Comparison of ENCODE assay signal across 8 cellular contexts in the genomic region with DNA sequence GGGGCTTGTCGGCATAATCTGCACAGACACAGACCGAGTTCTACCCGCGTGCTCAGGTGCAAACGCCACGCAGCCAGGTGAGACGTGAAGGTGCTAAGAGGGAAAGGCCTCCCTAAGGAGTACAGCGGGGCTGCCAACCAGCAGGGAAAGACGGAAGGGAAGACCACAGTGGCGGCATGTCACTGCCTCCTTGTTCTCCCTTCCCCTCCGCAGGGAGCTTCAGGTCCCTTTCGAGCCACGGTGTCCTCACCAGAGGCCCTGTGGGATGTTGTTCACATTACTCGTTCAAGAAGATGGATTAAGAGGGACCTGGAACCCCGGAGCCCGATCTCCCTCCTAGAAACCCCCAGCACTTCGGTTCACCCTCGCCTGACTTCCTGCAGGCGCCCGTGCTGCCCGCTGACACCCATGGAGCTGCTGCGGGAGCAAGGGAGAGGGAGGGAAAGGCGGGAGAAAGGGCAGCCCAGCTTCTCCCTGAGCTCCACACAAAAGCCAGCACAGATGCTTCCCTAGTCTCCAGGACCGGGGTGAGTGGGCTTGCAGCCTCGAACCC.
DNase-seq lines count a peak whose midpoint lies in the region; ATAC-seq and TF ChIP-seq lines count a peak whose summit lies in the region.

No MANE protein-coding gene starts in this region.

- peak overlapping the region; percentile 91 for H2AFZ ChIP-seq in neuron (ENCODE audit: low read depth, low read length)

- H3K36me3 ChIP-seq in neuron (ENCODE audit: insufficient read depth, low read length): peaks cover 63% of the 10 kb centered on the region

- H3K4me1 ChIP-seq in neuron (ENCODE audit: insufficient read depth, low read length): peaks cover 22% of the 10 kb centered on the region

- peak; percentile 13 for ATAC-seq in HG03095 (IDR thresholded peaks at IDR 0.05; ENCODE audit: unreplicated experiment)
- ATAC-seq in GM19324 (IDR thresholded peaks at IDR 0.05; ENCODE audit: low FRiP score, unreplicated experiment): no peak

- TF ChIP-seq CTCF in fibroblast of mammary gland (conservative IDR thresholded peaks at IDR 0.05; ENCODE audit: control insufficient read depth, insufficient read depth, low read depth, low read length): no peak

- no peaks in the 10 kb centered on the region for H3K9me3 Mint-ChIP-seq in T-helper 2 cell treated with Interferon-gamma antibody and Interleukin-4, amounts not matched to agents 5 μg/mL and 100 μg/mL, for 36 hours

- no peaks in the 10 kb centered on the region for H3K27me3 ChIP-seq in neuron (ENCODE audit: insufficient read depth, low read length)

- H3K4me1 Mint-ChIP-seq in T-helper 2 cell treated with Interferon-gamma antibody and Interleukin-4, amounts not matched to agents 5 μg/mL and 100 μg/mL, for 36 hours (ENCODE audit: low read depth): peaks cover 37% of the 10 kb centered on the region

- DNase-seq in NCI-H510A treated with DMSO at 0.1 percent for 48 hours (lab: John Stamatoyannopoulos, UW): peak; percentile 71
- no peak for DNase-seq in NCI-H510A (lab: John Stamatoyannopoulos, UW)
- DNase-seq in T-helper 2 cell treated with Interferon-gamma antibody and Interleukin-4, amounts not matched to agents 5 μg/mL and 100 μg/mL, for 36 hours (ENCODE audit: low spot score): no peak
- DNase-seq in fibroblast of mammary gland (ENCODE audit: low read depth): peak; percentile 8
- no peak for DNase-seq in cortex of kidney (lab: John Stamatoyannopoulos, UW)

- peaks cover 55% of the 10 kb centered on the region for H3K36me3 Mint-ChIP-seq in T-helper 2 cell treated with Interferon-gamma antibody and Interleukin-4, amounts not matched to agents 5 μg/mL and 100 μg/mL, for 36 hours (ENCODE audit: low read depth)

- peak overlapping the region; percentile 91 for H3K27ac Mint-ChIP-seq in T-helper 2 cell treated with Interferon-gamma antibody and Interleukin-4, amounts not matched to agents 5 μg/mL and 100 μg/mL, for 36 hours

- H3K9me3 ChIP-seq in neuron (ENCODE audit: low read length): no peaks in the 10 kb centered on the region

- H3K27me3 Mint-ChIP-seq in T-helper 2 cell treated with Interferon-gamma antibody and Interleukin-4, amounts not matched to agents 5 μg/mL and 100 μg/mL, for 36 hours (ENCODE audit: low read depth): no peaks in the 10 kb centered on the region

- peak overlapping the region; percentile 92 for H3K4me3 Mint-ChIP-seq in T-helper 2 cell treated with Interferon-gamma antibody and Interleukin-4, amounts not matched to agents 5 μg/mL and 100 μg/mL, for 36 hours

- H3K4me3 ChIP-seq in fibroblast of mammary gland (ENCODE audit: control insufficient read depth, low read depth, low read length) (peak overlapping the region; percentile 92), neuron (ENCODE audit: low read length) (peak overlapping the region; percentile 98)

Comparison
In these comparisons a context has a peak if more than half of its experiments do, and no peak if none do; other contexts are left out.
1. DNase-seq: peak in NCI-H510A treated with DMSO at 0.1 percent for 48 hours (single experiment) and fibroblast of mammary gland (single experiment); none in NCI-H510A (single experiment), T-helper 2 cell treated with Interferon-gamma antibody and Interleukin-4, amounts not matched to agents 5 μg/mL and 100 μg/mL, for 36 hours (single experiment) and cortex of kidney (single experiment).